13 cellular contexts compared by ENCODE assay signal in genomic region chr15:73952171-73952912, GRCh38. TPM values are rescaled to one million over a fixed set of nuclear protein-coding genes. Genes with fewer than 3 reads are reported as not detected.
DNase-seq lines count a peak whose midpoint lies in the region; ATAC-seq and TF ChIP-seq lines count a peak whose summit lies in the region.
"Had no signal": no experiment of that assay in that cellular context is flagged by ENCODE, and none has a peak within 500 bp of the region (broad histone marks: within the 10 kb centered on the region; RNA-seq: fewer than 3 reads in every experiment).

No MANE protein-coding gene starts in this region.

- H3K27me3 ChIP-seq in NT2/D1 (ENCODE audit: insufficient read depth, insufficient read length) (no peaks in the 10 kb centered on the region), smooth muscle cell (ENCODE audit: low read depth) (no peaks in the 10 kb centered on the region)
- H3K27me3 ChIP-seq: pancreas had no signal

- peaks cover 74% of the 10 kb centered on the region for H3K4me1 Mint-ChIP-seq in chondrocyte (ENCODE audit: low read depth)

- H3K4me3 ChIP-seq in NT2/D1 (ENCODE audit: insufficient read length, low read depth) (no peak overlapping the region), mesodermal cell (ENCODE audit: extremely low read depth, insufficient read depth, low read length, poor library complexity, severe bottlenecking) (no peak overlapping the region), smooth muscle cell (no peak overlapping the region)
- H3K4me3 ChIP-seq: pancreas had no signal

- H3K4me2 ChIP-seq in smooth muscle cell, result peak overlapping the region; percentile 58

- H3K27ac ChIP-seq in mesodermal cell (ENCODE audit: low read depth, low read length, severe bottlenecking) (peak overlapping the region; percentile 84), smooth muscle cell (ENCODE audit: low read depth) (peak overlapping the region; percentile 86)

- H2AFZ ChIP-seq in smooth muscle cell (ENCODE audit: low read depth), result no peak overlapping the region

- H3K9me3 ChIP-seq in NT2/D1 (ENCODE audit: insufficient read depth, low read length), result no peaks in the 10 kb centered on the region
- H3K9me3 ChIP-seq in mesodermal cell (ENCODE audit: control insufficient read depth, low read length), result no peaks in the 10 kb centered on the region
- no peaks in the 10 kb centered on the region for H3K9me3 ChIP-seq in smooth muscle cell (replicated peaks; ENCODE audit: low read depth)
- H3K9me3 ChIP-seq: pancreas had no signal

- H3K9ac ChIP-seq in NT2/D1 (ENCODE audit: insufficient read length, low read depth), result peak overlapping the region; percentile 72
- H3K9ac ChIP-seq in smooth muscle cell (ENCODE audit: low read depth), result peak overlapping the region; percentile 61

- WGBS in mesodermal cell (ENCODE audit: insufficient coverage in 2 of 2), 2 experiments, result 92 to 94% methylated on average over 15 to 21 of the region's 21 CpGs
- 88% methylated on average over 18 of the region's 21 CpGs for WGBS in smooth muscle cell (ENCODE audit: low lambda C conversion rate)

- H3K27me3 Mint-ChIP-seq in chondrocyte (ENCODE audit: low read depth), result no peaks in the 10 kb centered on the region
- H3K27me3 Mint-ChIP-seq: CD4-positive, CD25-positive, alpha-beta regulatory T cell had no signal

- peaks cover 35% of the 10 kb centered on the region for H3K4me1 ChIP-seq in NT2/D1 (ENCODE audit: insufficient read depth, insufficient read length)
- peaks cover 10% of the 10 kb centered on the region for H3K4me1 ChIP-seq in mesodermal cell (ENCODE audit: control insufficient read depth, insufficient read depth, low read length, poor library complexity, severe bottlenecking)
- peaks cover 15% of the 10 kb centered on the region for H3K4me1 ChIP-seq in smooth muscle cell (ENCODE audit: low read depth)

- TF ChIP-seq CTCF in chondrocyte (IDR thresholded peaks at IDR 0.05), result no peak
- TF ChIP-seq CTCF in smooth muscle cell (IDR thresholded peaks at IDR 0.05; ENCODE audit: borderline replicate concordance, insufficient read depth, poor library complexity, severe bottlenecking), result no peak

- H3K36me3 ChIP-seq in NT2/D1 (ENCODE audit: insufficient read depth, insufficient read length, low read length) (peaks cover 45% of the 10 kb centered on the region), mesodermal cell (ENCODE audit: control insufficient read depth, insufficient read depth, low read length) (peaks cover 29% of the 10 kb centered on the region), smooth muscle cell (ENCODE audit: low read depth) (no peaks in the 10 kb centered on the region)
- H3K36me3 ChIP-seq: pancreas had no signal

- peaks cover 12% of the 10 kb centered on the region for H3F3A ChIP-seq in smooth muscle cell (ENCODE audit: low read depth)

- no peak for ATAC-seq in HG02884 (IDR thresholded peaks at IDR 0.05; ENCODE audit: unreplicated experiment)
- ATAC-seq in GM19351 (IDR thresholded peaks at IDR 0.05; ENCODE audit: unreplicated experiment), result no peak

- no peaks in the 10 kb centered on the region for H3K9me3 Mint-ChIP-seq in chondrocyte (ENCODE audit: low read depth)
- H3K9me3 Mint-ChIP-seq: CD4-positive, CD25-positive, alpha-beta regulatory T cell had no signal

- H3K27ac Mint-ChIP-seq in chondrocyte (ENCODE audit: unreplicated experiment), result peak overlapping the region; percentile 99

- H4K20me1 ChIP-seq in smooth muscle cell (ENCODE audit: low read depth), result no peaks in the 10 kb centered on the region

- no peak overlapping the region for H3K4me3 Mint-ChIP-seq in chondrocyte (ENCODE audit: unreplicated experiment)

- H3K36me3 Mint-ChIP-seq in chondrocyte (ENCODE audit: low read depth), result peaks cover 27% of the 10 kb centered on the region
- H3K36me3 Mint-ChIP-seq: CD4-positive, CD25-positive, alpha-beta regulatory T cell had no signal

- DNase-seq in NT2/D1 (ENCODE audit: low read depth, low spot score) (no peak), chondrocyte (ENCODE audit: low spot score) (peak; percentile 90), smooth muscle cell (lab: John Stamatoyannopoulos, UW; ENCODE audit: unreplicated experiment) (no peak), NCI-H2029 (lab: John Stamatoyannopoulos, UW) (no peak), dedifferentiated amniotic fluid mesenchymal stem cell (ENCODE audit: extremely low spot score) (no peak)
- DNase-seq: amniotic stem cell; CD4-positive, CD25-positive, alpha-beta regulatory T cell; GF-D8; NK-92 treated with Interleukin-12 subunit alpha and Interleukin-12 subunit beta, amount 100 ng/mL, for 24 hours; pancreas had no signal

- no peaks in the 10 kb centered on the region for H3K79me2 ChIP-seq in smooth muscle cell (ENCODE audit: low read depth)

RNA-seq across cellular contexts. Expression of gene LOXL1, which starts 26.1 kb away (rescaled TPM):
- total RNA-seq in chondrocyte (428 to 446 TPM (median 444 TPM) in 3 replicates), smooth muscle cell (239 and 252 TPM in 2 replicates)
- 126 TPM for polyA plus RNA-seq in mesodermal cell (2013, experiment 1 of 2)
- polyA plus RNA-seq in mesodermal cell (2013, experiment 2 of 2), result 114 TPM
- polyA plus RNA-seq in smooth muscle cell, result 736 and 899 TPM in 2 replicates

RNA-seq across cellular contexts. Expression of gene STOML1, which starts 39.8 kb away (rescaled TPM):
- total RNA-seq in chondrocyte, result 18.0 to 26.4 TPM (median 18.9 TPM) in 3 replicates
- polyA plus RNA-seq in mesodermal cell (2013, experiment 1 of 2), result 6.7 TPM
- 7.2 TPM for polyA plus RNA-seq in mesodermal cell (2013, experiment 2 of 2)
- total RNA-seq in smooth muscle cell, result 9.3 and 12.4 TPM in 2 replicates
- polyA plus RNA-seq in smooth muscle cell, result 23.7 and 27.5 TPM in 2 replicates

RNA-seq across cellular contexts. Expression of gene PML, which starts 42.2 kb away (rescaled TPM):
- total RNA-seq in chondrocyte (38.8 to 44.3 TPM (median 40.0 TPM) in 3 replicates), smooth muscle cell (21.6 and 34.1 TPM in 2 replicates)
- polyA plus RNA-seq in mesodermal cell (2013, experiment 1 of 2), result 35.5 TPM
- 28.0 TPM for polyA plus RNA-seq in mesodermal cell (2013, experiment 2 of 2)
- polyA plus RNA-seq in smooth muscle cell, result 33.7 and 39.4 TPM in 2 replicates
